In the genomic region with DNA sequence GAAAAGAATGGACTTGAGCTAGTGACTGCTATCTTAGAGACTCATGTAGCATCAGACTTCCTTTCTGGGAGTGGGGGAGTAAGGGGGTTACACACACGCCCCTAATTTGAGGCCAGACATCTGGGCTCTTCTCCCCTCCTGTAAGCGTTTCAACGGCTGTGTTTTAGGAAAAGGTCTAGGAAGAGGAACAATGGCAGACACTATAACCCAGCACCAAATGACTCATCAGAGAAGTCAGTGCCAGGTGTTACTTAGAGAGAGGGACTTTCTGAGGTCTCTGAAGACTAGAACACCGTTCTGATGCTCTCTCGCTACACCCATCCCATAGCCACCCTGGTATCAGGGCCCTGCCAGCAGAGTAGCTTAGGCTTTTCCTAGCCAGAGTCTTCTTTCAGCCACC, we compare ENCODE assay signal across 8 cellular contexts.
DNase-seq lines count a peak whose midpoint lies in the region; ATAC-seq, FAIRE-seq and TF ChIP-seq lines count a peak whose summit lies in the region.

No MANE protein-coding gene starts in this region.

- no peak overlapping the region for H2AFZ ChIP-seq in smooth muscle cell (ENCODE audit: low read depth)

- H3K9me3 ChIP-seq in smooth muscle cell (replicated peaks; ENCODE audit: low read depth) = no peaks in the 10 kb centered on the region

- no peak overlapping the region for H3K9ac ChIP-seq in smooth muscle cell (ENCODE audit: low read depth)

- H3K4me3 Mint-ChIP-seq in effector memory CD8-positive, alpha-beta T cell = no peak overlapping the region

- H3F3A ChIP-seq in smooth muscle cell (ENCODE audit: low read depth) = peaks cover 45% of the 10 kb centered on the region

- WGBS in smooth muscle cell (ENCODE audit: low lambda C conversion rate) = 81% methylated on average over 5 of the region's 5 CpGs

- ATAC-seq in HG02840 (IDR thresholded peaks at IDR 0.05; ENCODE audit: low FRiP score, unreplicated experiment) = peak; percentile 90
- no peak for ATAC-seq in effector memory CD8-positive, alpha-beta T cell (replicated peaks)

- FAIRE-seq in GM19239 (lab: Jason Lieb, UNC) = peak; percentile 51

- H3K4me3 ChIP-seq in smooth muscle cell = no peak overlapping the region

- no peaks in the 10 kb centered on the region for H3K79me2 ChIP-seq in smooth muscle cell (ENCODE audit: low read depth)

- no peak for TF ChIP-seq CTCF in smooth muscle cell (IDR thresholded peaks at IDR 0.05; ENCODE audit: borderline replicate concordance, insufficient read depth, poor library complexity, severe bottlenecking)

- peak overlapping the region; percentile 66 for H3K27ac ChIP-seq in smooth muscle cell (ENCODE audit: low read depth)

- peaks cover 3% of the 10 kb centered on the region for H3K4me1 ChIP-seq in smooth muscle cell (ENCODE audit: low read depth)

- H4K20me1 ChIP-seq in smooth muscle cell (ENCODE audit: low read depth) = no peaks in the 10 kb centered on the region

- no peaks in the 10 kb centered on the region for H3K36me3 Mint-ChIP-seq in effector memory CD8-positive, alpha-beta T cell (ENCODE audit: insufficient read depth)

- H3K9me3 Mint-ChIP-seq in effector memory CD8-positive, alpha-beta T cell = no peaks in the 10 kb centered on the region

- no peak overlapping the region for H3K27ac Mint-ChIP-seq in effector memory CD8-positive, alpha-beta T cell

- no peak overlapping the region for H3K4me2 ChIP-seq in smooth muscle cell

- DNase-seq in GM19239 (ENCODE audit: insufficient read length, low spot score) (peak; percentile 27), Kasumi-1 (lab: John Stamatoyannopoulos, UW) (peak; percentile 84 to 90), smooth muscle cell (lab: John Stamatoyannopoulos, UW; ENCODE audit: unreplicated experiment) (no peak), NOMO-1 treated with DMSO at 0.1 percent for 48 hours (lab: John Stamatoyannopoulos, UW; ENCODE audit: unreplicated experiment) (no peak), NCI-H82 treated with DMSO at 0.1 percent for 48 hours (lab: John Stamatoyannopoulos, UW; ENCODE audit: unreplicated experiment) (no peak)
- DNase-seq in effector memory CD8-positive, alpha-beta T cell = no peak
- DNase-seq in activated naive CD4-positive, alpha-beta T cell treated with anti-CD3 and anti-CD28 coated beads, Interleukin-2, amount 50 U/mL, for 16 hours = no peak

- H3K27me3 Mint-ChIP-seq in effector memory CD8-positive, alpha-beta T cell = peaks cover 0 to 11% of the 10 kb centered on the region in 2 donors

- no peaks in the 10 kb centered on the region for H3K4me1 Mint-ChIP-seq in effector memory CD8-positive, alpha-beta T cell (ENCODE audit: low read depth in 2 of 2)

- no peaks in the 10 kb centered on the region for H3K27me3 ChIP-seq in smooth muscle cell (ENCODE audit: low read depth)

- H3K36me3 ChIP-seq in smooth muscle cell (ENCODE audit: low read depth) = no peaks in the 10 kb centered on the region

Comparison
In these comparisons a context has a peak if more than half of its experiments do, and no peak if none do; other contexts are left out.
1. DNase-seq: peak in GM19239 (single experiment) and Kasumi-1 (2 of 2); none in smooth muscle cell (single experiment), NOMO-1 treated with DMSO at 0.1 percent for 48 hours (single experiment), effector memory CD8-positive, alpha-beta T cell (0 of 3), activated naive CD4-positive, alpha-beta T cell treated with anti-CD3 and anti-CD28 coated beads, Interleukin-2, amount 50 U/mL, for 16 hours (single experiment) and NCI-H82 treated with DMSO at 0.1 percent for 48 hours (single experiment).